17 cellular contexts compared by ENCODE assay signal in the genomic region with DNA sequence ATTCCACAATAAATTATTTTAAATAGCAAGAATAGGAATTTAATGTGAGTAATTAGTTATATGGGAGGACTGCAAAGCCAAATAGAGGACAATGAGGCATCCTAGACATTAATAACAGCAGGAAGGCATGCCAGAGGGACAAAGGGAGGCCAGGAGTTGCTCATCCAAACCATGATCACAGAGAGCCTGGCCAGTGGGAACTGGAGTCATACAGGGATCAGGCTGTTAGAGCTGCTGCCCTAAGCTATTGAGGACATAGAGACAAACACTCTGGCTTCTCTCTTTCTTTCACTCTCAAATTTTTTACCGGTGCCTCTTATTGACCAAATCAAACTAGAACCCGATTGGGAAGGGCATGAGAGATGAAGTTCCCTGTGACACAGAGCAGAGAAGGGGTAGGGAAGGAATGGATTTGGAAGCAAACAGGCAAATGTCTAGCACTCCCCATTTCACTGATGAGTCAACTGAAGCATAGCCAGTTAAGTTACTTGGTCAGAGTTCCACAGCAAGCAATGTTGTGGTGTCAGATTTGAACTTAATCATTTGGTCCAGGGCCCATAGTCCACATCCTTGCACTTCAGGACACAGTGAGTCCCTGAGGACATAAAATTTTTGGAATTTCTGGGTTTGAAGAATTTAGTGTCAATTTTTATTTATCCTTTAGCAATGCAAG. TPM values are rescaled to one million over a fixed set of nuclear protein-coding genes. Genes with fewer than 3 reads are reported as not detected.
DNase-seq lines count a peak whose midpoint lies in the region; ATAC-seq and TF ChIP-seq lines count a peak whose summit lies in the region.
"Had no signal": no experiment of that assay in that cellular context is flagged by ENCODE, and none has a peak within 500 bp of the region (broad histone marks: within the 10 kb centered on the region; RNA-seq: fewer than 3 reads in every experiment).

No MANE protein-coding gene starts in this region.

- peak; percentile 77 for DNase-seq in GM04503 (ENCODE audit: low read depth)
- DNase-seq in RPMI7951 (ENCODE audit: low read depth): peak; percentile 73
- DNase-seq in fibroblast of gingiva (ENCODE audit: low read depth): peak; percentile 66
- peak; percentile 7 for DNase-seq in osteocyte (ENCODE audit: extremely low spot score, unreplicated experiment)
- no peak for DNase-seq in NCI-H82 treated with DMSO at 0.1 percent for 48 hours (lab: John Stamatoyannopoulos, UW; ENCODE audit: unreplicated experiment)
- no peak for DNase-seq in mucosa of gallbladder (ENCODE audit: low spot score)
- no peak for DNase-seq in stimulated activated CD4-positive, alpha-beta T cell treated with anti-CD3 and anti-CD28 coated beads, Interleukin-2, amount 100 ng/mL, for 48 hours
- DNase-seq: CD4-positive, CD25-positive, alpha-beta regulatory T cell; endodermal cell; heart left ventricle; naive B cell; NCI-H1436 treated with DMSO at 0.1 percent for 48 hours; NCI-H446; stimulated activated CD4-positive, alpha-beta T cell treated with anti-CD3 and anti-CD28 coated beads, Interleukin-4, amount 100 ng/mL, for 24 hours; upper lobe of left lung had no signal

- TF ChIP-seq CTCF in osteocyte (IDR thresholded peaks at IDR 0.05): no peak

- no peak for ATAC-seq in HG03521 (IDR thresholded peaks at IDR 0.05; ENCODE audit: unreplicated experiment)
- ATAC-seq: heart left ventricle, K562 had no signal

- H3K27ac Mint-ChIP-seq in osteocyte (ENCODE audit: unreplicated experiment): no peak overlapping the region
- H3K27ac Mint-ChIP-seq: CD4-positive, CD25-positive, alpha-beta regulatory T cell; endodermal cell; naive B cell had no signal

- peaks cover 2% of the 10 kb centered on the region for H3K4me1 Mint-ChIP-seq in osteocyte (ENCODE audit: unreplicated experiment)
- H3K4me1 Mint-ChIP-seq: naive B cell had no signal

- H3K4me3 Mint-ChIP-seq in osteocyte (ENCODE audit: unreplicated experiment): no peak overlapping the region
- H3K4me3 Mint-ChIP-seq: CD4-positive, CD25-positive, alpha-beta regulatory T cell; endodermal cell; naive B cell had no signal

- no peaks in the 10 kb centered on the region for H3K27me3 Mint-ChIP-seq in osteocyte (ENCODE audit: unreplicated experiment)

- peaks cover 5% of the 10 kb centered on the region for H3K36me3 Mint-ChIP-seq in osteocyte (ENCODE audit: unreplicated experiment)

- H3K9me3 Mint-ChIP-seq in osteocyte (ENCODE audit: unreplicated experiment): peaks cover 8% of the 10 kb centered on the region
- H3K9me3 Mint-ChIP-seq: endodermal cell had no signal

RNA-seq across cellular contexts. Expression of a gene that starts 17.9 kb away (rescaled TPM):
- total RNA-seq in RPMI7951 (2014; rRNA removed; shearing (Covaris generic)): 0.48 and 0.68 TPM in 2 replicates
- total RNA-seq in osteocyte: 0.24 and 0.73 TPM in 2 replicates
- 0.86 TPM for total RNA-seq in mucosa of gallbladder

Comparison
In these comparisons a context has a peak if more than half of its experiments do, and no peak if none do; other contexts are left out.
1. DNase-seq: peak in GM04503 (single experiment), RPMI7951 (single experiment), fibroblast of gingiva (single experiment) and osteocyte (single experiment); none in NCI-H82 treated with DMSO at 0.1 percent for 48 hours (single experiment), mucosa of gallbladder (single experiment) and stimulated activated CD4-positive, alpha-beta T cell treated with anti-CD3 and anti-CD28 coated beads, Interleukin-2, amount 100 ng/mL, for 48 hours (0 of 2).